Comparison of ENCODE assay signal across 28 cellular contexts in the genomic region with DNA sequence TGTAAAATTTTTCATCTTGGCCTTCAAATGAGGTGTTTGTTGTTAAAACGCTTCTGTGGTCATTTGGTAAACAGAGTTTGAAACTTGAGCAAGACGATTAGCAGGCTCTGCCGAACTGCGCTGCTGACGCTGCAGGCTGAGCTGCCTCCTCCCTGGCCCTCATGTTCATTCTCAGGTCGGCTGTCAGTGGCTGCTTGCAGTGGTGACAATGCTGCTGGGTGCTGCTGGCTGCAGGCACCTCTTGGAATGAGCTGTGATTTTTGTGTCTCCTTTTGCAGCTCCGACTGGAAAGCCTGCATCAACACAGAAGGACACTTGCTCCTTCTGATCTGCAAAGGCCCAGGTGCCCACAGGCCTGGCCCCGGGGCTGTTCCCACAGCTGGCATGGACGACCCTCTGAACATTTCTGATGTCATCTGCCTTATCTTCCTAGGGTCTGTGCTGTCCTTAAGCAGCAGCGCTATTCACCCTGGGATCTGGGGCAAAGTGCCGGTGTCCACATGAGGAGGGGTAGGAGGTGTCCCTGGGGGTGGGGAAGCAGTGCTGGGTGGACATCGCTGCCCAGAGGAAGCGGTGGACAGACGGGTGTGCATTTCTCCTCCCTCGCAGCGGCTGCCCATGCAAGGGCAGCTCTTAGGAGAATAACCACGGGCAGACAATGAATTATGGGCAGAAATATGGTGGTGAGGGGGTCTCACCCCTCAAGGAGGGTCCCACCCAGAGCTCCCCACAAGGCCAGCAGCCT. TPM values are rescaled to one million over a fixed set of nuclear protein-coding genes. Genes with fewer than 3 reads are reported as not detected.
A peak's percentile ranks its signal among the peaks of the same experiment; 100 is the strongest.
DNase-seq lines count a peak whose midpoint lies in the region; ATAC-seq, FAIRE-seq and TF ChIP-seq lines count a peak whose summit lies in the region.
"Had no signal": no experiment of that assay in that cellular context is flagged by ENCODE, and none has a peak within 500 bp of the region (broad histone marks: within the 10 kb centered on the region; RNA-seq: fewer than 3 reads in every experiment).

No MANE protein-coding gene starts in this region.

- no peak overlapping the region for H2BK12ac ChIP-seq in trophoblast cell (ENCODE audit: low read length)

- H3K4me1 ChIP-seq in trophoblast cell (ENCODE audit: control insufficient read depth in 1 of 2, insufficient read depth in 2 of 2, low read length in 2 of 2) = peaks cover 5 to 15% of the 10 kb centered on the region in 2 experiments
- peaks cover 7 to 24% (median 10%) of the 10 kb centered on the region in 3 donors for H3K4me1 ChIP-seq in esophagus squamous epithelium

- H3K23ac ChIP-seq in trophoblast cell (ENCODE audit: low read length) = no peak overlapping the region

- TF ChIP-seq CTCF in bronchial epithelial cell (IDR thresholded peaks at IDR 0.05; ENCODE audit: insufficient read depth, low read length, severe bottlenecking) = no peak
- TF ChIP-seq CTCF in esophagus squamous epithelium (IDR thresholded peaks at IDR 0.05) = no peak

- H3K14ac ChIP-seq in trophoblast cell (ENCODE audit: low read length) = no peak overlapping the region

- WGBS in trophoblast cell (ENCODE audit: extremely low coverage, insufficient coverage, insufficient read length) = no CpG with 5 or more reads among the region's 17 CpGs
- 61 to 86% methylated on average over 9 to 11 of the region's 17 CpGs for WGBS in esophagus squamous epithelium, 2 donors

- no peak overlapping the region for H2BK120ac ChIP-seq in trophoblast cell (ENCODE audit: insufficient read depth, low read length, poor library complexity)

- no peak overlapping the region for H2AFZ ChIP-seq in trophoblast cell (ENCODE audit: insufficient read depth, low read length, poor library complexity)

- H2BK5ac ChIP-seq in trophoblast cell (ENCODE audit: low read depth, low read length, poor library complexity) = no peak overlapping the region

- no peaks in the 10 kb centered on the region for H3K79me2 ChIP-seq in trophoblast cell (ENCODE audit: control insufficient read depth, insufficient read depth, low read length, poor library complexity)

- ATAC-seq in Right ventricle myocardium superior (ENCODE audit: poor library complexity) = peak; percentile 50
- ATAC-seq: GM12878, HCT116 had no signal

- no peak overlapping the region for H2AK5ac ChIP-seq in trophoblast cell (ENCODE audit: low read length)

- no peak for TF ChIP-seq POLR2A in esophagus squamous epithelium (IDR thresholded peaks at IDR 0.05)

- H4K91ac ChIP-seq in trophoblast cell (ENCODE audit: low read depth, low read length) = no peak overlapping the region

- H3K27ac ChIP-seq in trophoblast cell (ENCODE audit: low read depth, low read length) = no peak overlapping the region
- no peak overlapping the region for H3K27ac ChIP-seq in esophagus squamous epithelium
- H3K27ac ChIP-seq: SK-N-MC had no signal

- no peak overlapping the region for H4K8ac ChIP-seq in trophoblast cell (ENCODE audit: low read depth, low read length)

- H3K18ac ChIP-seq in trophoblast cell (ENCODE audit: low read length) = no peak overlapping the region

- H3K27me3 ChIP-seq in bronchial epithelial cell (ENCODE audit: control insufficient read depth, insufficient read depth, low read length) (no peaks in the 10 kb centered on the region), trophoblast cell (ENCODE audit: insufficient read depth, low read length) (no peaks in the 10 kb centered on the region), esophagus squamous epithelium (peaks cover 0 to 18% (median 0%) of the 10 kb centered on the region in 4 donors)

- H3K9me3 ChIP-seq in trophoblast cell (ENCODE audit: insufficient read depth, low read depth, low read length) = no peaks in the 10 kb centered on the region
- H3K9me3 ChIP-seq in esophagus squamous epithelium = no peaks in the 10 kb centered on the region

- H4K12ac ChIP-seq in trophoblast cell (ENCODE audit: low read depth, low read length) = no peak overlapping the region

- DNase-seq in Right ventricle myocardium superior (peak; percentile 41), cardiac septum (ENCODE audit: low spot score) (no peak), SK-N-DZ (ENCODE audit: low spot score) (peak; percentile 62), bronchial epithelial cell (ENCODE audit: low read depth) (no peak), trophoblast cell (peak; percentile 85 to 89), esophagus squamous epithelium (lab: John Stamatoyannopoulos, UW) (no peak), NK-92 (lab: John Stamatoyannopoulos, UW; ENCODE audit: unreplicated experiment) (no peak), DMS79 treated with DMSO at 0.1 percent for 48 hours (lab: John Stamatoyannopoulos, UW) (no peak)
- DNase-seq: C1 segment of cervical spinal cord; CD4-positive, alpha-beta memory T cell; COR-L47; EL; GDM1; GOT3; NCI-H1092; NCI-H1417 treated with DMSO at 0.1 percent for 48 hours; NCI-H1694 treated with DMSO at 0.1 percent for 48 hours; NCI-H2081 treated with DMSO at 0.1 percent for 48 hours; NCI-H2171; NCI-H226; NCI-H524; NCI-H748 treated with DMSO at 0.1 percent for 48 hours; RPMI8226; SHP77 treated with DMSO at 0.1 percent for 48 hours had no signal

- no peak overlapping the region for H3K9ac ChIP-seq in trophoblast cell (ENCODE audit: low read length)

- no peak overlapping the region for H3K4ac ChIP-seq in trophoblast cell (ENCODE audit: low read depth, low read length)

- H3K4me3 ChIP-seq in bronchial epithelial cell (ENCODE audit: low read depth, low read length) (no peak overlapping the region), trophoblast cell (ENCODE audit: low read depth, low read length) (no peak overlapping the region), esophagus squamous epithelium (no peak overlapping the region)
- H3K4me3 ChIP-seq: GM12878, SK-N-MC had no signal

- intact Hi-C loops in Right ventricle myocardium superior (cut with DNase I) = no loop called here
- intact Hi-C loops in cardiac septum (cut with DNase I) = no loop called here
- intact Hi-C loops in esophagus squamous epithelium (cut with DNase I) = no loop called here

- no peaks in the 10 kb centered on the region for H3K36me3 ChIP-seq in bronchial epithelial cell (ENCODE audit: control insufficient read depth, insufficient read depth, low read length)
- H3K36me3 ChIP-seq in trophoblast cell (ENCODE audit: control insufficient read depth in 1 of 2, insufficient read depth in 2 of 2, low read length in 2 of 2) = no peaks in the 10 kb centered on the region
- no peaks in the 10 kb centered on the region for H3K36me3 ChIP-seq in esophagus squamous epithelium

- peak; percentile 50 for FAIRE-seq in bronchial epithelial cell (lab: Jason Lieb, UNC)
- FAIRE-seq: GM12878 had no signal

- H3K4me2 ChIP-seq in trophoblast cell (ENCODE audit: low read length) = no peak overlapping the region

- H3K79me1 ChIP-seq in trophoblast cell (ENCODE audit: low read length) = no peaks in the 10 kb centered on the region

RNA-seq across cellular contexts. Expression of a gene that starts 23.1 kb away (rescaled TPM):
- total RNA-seq in Right ventricle myocardium superior (7.2 TPM), cardiac septum (12.6 TPM), bronchial epithelial cell (1.1 and 1.8 TPM in 2 replicates), esophagus squamous epithelium (10 to 100 TPM in 2 of 4 donors, 1 to 10 TPM in 2; 5.0 to 27.6 (median 11.1) TPM)
- 1.2 TPM in 1 of 2 replicates, not detected in the other for polyA plus RNA-seq in SK-N-DZ (2014; cell fraction: cytosol; rRNA removed)
- polyA plus RNA-seq in SK-N-DZ (2014; cell fraction: nucleus; rRNA removed) = 0.85 and 1.6 TPM in 2 replicates
- 1.3 and 1.5 TPM in 2 replicates for polyA plus RNA-seq in trophoblast cell (2013)

RNA-seq across cellular contexts. Expression of a gene that starts 31.1 kb away (rescaled TPM):
- total RNA-seq in Right ventricle myocardium superior (49.3 TPM), cardiac septum (20.1 TPM), bronchial epithelial cell (2.4 and 2.6 TPM in 2 replicates), esophagus squamous epithelium (1 to 10 TPM; 2.7 to 8.6 (median 2.9) TPM)
- 3.0 and 3.6 TPM in 2 replicates for polyA plus RNA-seq in SK-N-DZ (2014; cell fraction: cytosol; rRNA removed)
- 5.4 and 5.7 TPM in 2 replicates for polyA plus RNA-seq in SK-N-DZ (2014; cell fraction: nucleus; rRNA removed)
- 0.89 and 0.93 TPM in 2 replicates for polyA plus RNA-seq in trophoblast cell (2013)

RNA-seq across cellular contexts. Expression of a gene that starts 38.1 kb away (rescaled TPM):
- total RNA-seq in Right ventricle myocardium superior (0.46 TPM), cardiac septum (2.5 TPM), bronchial epithelial cell (not detected in 2 replicates), esophagus squamous epithelium (not detected)
- polyA plus RNA-seq in SK-N-DZ (2014; cell fraction: cytosol; rRNA removed) = 3.7 and 4.3 TPM in 2 replicates
- polyA plus RNA-seq in SK-N-DZ (2014; cell fraction: nucleus; rRNA removed) = 6.9 and 10.0 TPM in 2 replicates
- 0.22 and 0.26 TPM in 2 replicates for polyA plus RNA-seq in trophoblast cell (2013)
- total RNA-seq: CD4-positive, alpha-beta memory T cell; GM12878 had no signal
- polyA plus RNA-seq: CD4-positive, alpha-beta memory T cell; GM12878; IgD-negative memory B cell had no signal

Comparison
In these comparisons a context has a peak if more than half of its experiments do, and no peak if none do; other contexts are left out.
1. DNase-seq: peak in Right ventricle myocardium superior (single experiment), SK-N-DZ (single experiment) and trophoblast cell (2 of 2); none in cardiac septum (single experiment), bronchial epithelial cell (single experiment), esophagus squamous epithelium (single experiment), NK-92 (single experiment) and DMS79 treated with DMSO at 0.1 percent for 48 hours (single experiment).